21 cellular contexts compared by ENCODE assay signal in genomic region chr6:110662468-110663211, GRCh38.
DNase-seq lines count a peak whose midpoint lies in the region; ATAC-seq and TF ChIP-seq lines count a peak whose summit lies in the region.
"Had no signal": no experiment of that assay in that cellular context is flagged by ENCODE, and none has a peak within 500 bp of the region (broad histone marks: within the 10 kb centered on the region; RNA-seq: fewer than 3 reads in every experiment).

No MANE protein-coding gene starts in this region.

- TF ChIP-seq CTCF in PC-9 (conservative IDR thresholded peaks at IDR 0.05) (no peak), dorsolateral prefrontal cortex (IDR thresholded peaks at IDR 0.05 in 54 of 56, conservative IDR thresholded peaks at IDR 0.05 in 2 of 56; ENCODE audit: low read depth in 1 of 56, partially characterized antibody in 56 of 56) (no peak), prostate gland (IDR thresholded peaks at IDR 0.05) (no peak), upper lobe of left lung (IDR thresholded peaks at IDR 0.05) (no peak)
- TF ChIP-seq CTCF in activated CD8-positive, alpha-beta T cell treated with anti-CD3 and anti-CD28 coated beads for 36 hours (IDR thresholded peaks at IDR 0.05): no peak

- H3K4me3 Mint-ChIP-seq in activated CD8-positive, alpha-beta T cell treated with anti-CD3 and anti-CD28 coated beads for 36 hours: no peak overlapping the region

- H2BK15ac ChIP-seq in mesendoderm (replicated peaks; ENCODE audit: low read depth): no peak overlapping the region

- CTCF ChIA-PET in PC-9 (lab: Charles Lee): no interaction called here
- CTCF ChIA-PET in activated CD8-positive, alpha-beta T cell treated with anti-CD3 and anti-CD28 coated beads for 36 hours (lab: Charles Lee): no interaction called here

- H3K9me3 ChIP-seq in PC-9 (ENCODE audit: insufficient read depth, low read depth): no peaks in the 10 kb centered on the region
- no peaks in the 10 kb centered on the region for H3K9me3 ChIP-seq in prostate gland
- H3K9me3 ChIP-seq in upper lobe of left lung: no peaks in the 10 kb centered on the region
- H3K9me3 ChIP-seq: ascending aorta, BE2C, Caco-2, lower lobe of right lung had no signal

- no peak overlapping the region for H3K18ac ChIP-seq in mesendoderm (ENCODE audit: low read length)

- POLR2A ChIA-PET in PC-9 (lab: Charles Lee; ENCODE audit: unreplicated experiment): no interaction called here
- POLR2A ChIA-PET in activated CD8-positive, alpha-beta T cell treated with anti-CD3 and anti-CD28 coated beads for 36 hours (lab: Charles Lee): interaction anchor here (0.5 kb wide), 1 partner anchor 291 kb away, joined by 3 read pairs; no protein-coding TSS in a partner anchor

- H3K27ac ChIP-seq in PC-9 (peak overlapping the region; percentile 20; the same call in 1 of the 2 replicates), dorsolateral prefrontal cortex (peak overlapping the region in 31 of 59 donors; percentile 0 to 94 (median 36)), prostate gland (peak overlapping the region; percentile 80 to 82), mesendoderm (ENCODE audit: low read depth, low read length) (no peak overlapping the region), upper lobe of left lung (no peak overlapping the region)
- H3K27ac ChIP-seq: ascending aorta, lower lobe of right lung had no signal

- H3K36me3 Mint-ChIP-seq in activated CD8-positive, alpha-beta T cell treated with anti-CD3 and anti-CD28 coated beads for 36 hours (ENCODE audit: low read depth): peaks cover 1% of the 10 kb centered on the region

- H3K27me3 ChIP-seq in PC-9 (ENCODE audit: insufficient read depth, low read depth) (no peaks in the 10 kb centered on the region), dorsolateral prefrontal cortex (no peaks in the 10 kb centered on the region), prostate gland (replicated peaks; ENCODE audit: insufficient read depth) (no peaks in the 10 kb centered on the region), mesendoderm (ENCODE audit: insufficient read depth, low read length, poor library complexity) (no peaks in the 10 kb centered on the region), upper lobe of left lung (no peaks in the 10 kb centered on the region)
- H3K27me3 ChIP-seq: ascending aorta, BE2C had no signal

- no peaks in the 10 kb centered on the region for H3K27me3 Mint-ChIP-seq in activated CD8-positive, alpha-beta T cell treated with anti-CD3 and anti-CD28 coated beads for 36 hours

- TF ChIP-seq POLR2A in prostate gland (IDR thresholded peaks at IDR 0.05) (no peak), upper lobe of left lung (IDR thresholded peaks at IDR 0.05) (no peak)

- no peak overlapping the region for H3K56ac ChIP-seq in mesendoderm (ENCODE audit: low read length)

- H4K8ac ChIP-seq in mesendoderm (ENCODE audit: low read depth, low read length): no peak overlapping the region

- no peak overlapping the region for H3K4me3 ChIP-seq in PC-9
- H3K4me3 ChIP-seq in dorsolateral prefrontal cortex: no peak overlapping the region
- H3K4me3 ChIP-seq in prostate gland: no peak overlapping the region
- H3K4me3 ChIP-seq in mesendoderm (ENCODE audit: low read length): no peak overlapping the region
- H3K4me3 ChIP-seq in upper lobe of left lung: no peak overlapping the region
- H3K4me3 ChIP-seq: ascending aorta, lower lobe of right lung had no signal

- no peak overlapping the region for H2BK120ac ChIP-seq in mesendoderm (ENCODE audit: low read depth, low read length)

- H3K79me2 ChIP-seq in PC-9 (ENCODE audit: low read depth) (no peaks in the 10 kb centered on the region), mesendoderm (ENCODE audit: control insufficient read depth, insufficient read depth, low read length) (no peaks in the 10 kb centered on the region)

- no peak overlapping the region for H2AFZ ChIP-seq in PC-9

- H2AK5ac ChIP-seq in mesendoderm (ENCODE audit: low read length): no peak overlapping the region

- H3K4ac ChIP-seq in mesendoderm (ENCODE audit: low read depth, low read length): no peak overlapping the region

- H2BK5ac ChIP-seq in mesendoderm (ENCODE audit: low read length): no peak overlapping the region

- WGBS in prostate gland: 57% methylated on average over 1 of the region's 1 CpG
- WGBS in mesendoderm (ENCODE audit: extremely low coverage, insufficient coverage, low lambda C conversion rate): no CpG with 5 or more reads among the region's 1 CpG
- 82 to 89% methylated on average over 1 of the region's 1 CpG for WGBS in upper lobe of left lung, 2 donors

- no peaks in the 10 kb centered on the region for H3K4me1 Mint-ChIP-seq in activated CD8-positive, alpha-beta T cell treated with anti-CD3 and anti-CD28 coated beads for 36 hours (ENCODE audit: low read depth)

- DNase-seq in HCEC 1CT (peak; percentile 84), PC-9 (no peak), dorsolateral prefrontal cortex (no peak), prostate gland (ENCODE audit: low spot score) (no peak), SW480 (ENCODE audit: low spot score) (no peak), mesendoderm (no peak), upper lobe of left lung (no peak)
- no peak for DNase-seq in activated CD8-positive, alpha-beta T cell treated with anti-CD3 and anti-CD28 coated beads for 36 hours
- DNase-seq: activated CD4-positive, CD25-positive, alpha-beta regulatory T cell treated with anti-CD3 and anti-CD28 coated beads, Interleukin-2, amount 50 U/mL, for 72 hours; activated naive CD4-positive, alpha-beta T cell treated with anti-CD3 and anti-CD28 coated beads, Interleukin-2, amount 50 U/mL, for 16 hours; BE2C; Caco-2; cerebellar nuclear complex; lower lobe of right lung; NCI-H1930; NCI-H226; stimulated activated CD4-positive, alpha-beta T cell treated with anti-CD3 and anti-CD28 coated beads, Interleukin-12 subunit alpha, Interleukin-12 subunit beta, amount 100 ng/mL, for 4 hours; stimulated activated CD8-positive, alpha-beta memory T cell treated with anti-CD3 and anti-CD28 coated beads, Interleukin-4, amount 100 ng/mL, for 48 hours; T-helper 9 cell had no signal

- H3K4me2 ChIP-seq in PC-9 (no peak overlapping the region), mesendoderm (ENCODE audit: low read length) (no peak overlapping the region)

- H4K5ac ChIP-seq in mesendoderm (ENCODE audit: low read length): no peak overlapping the region

- intact Hi-C loops in PC-9 (cut with micrococcal nuclease; ENCODE audit: unreplicated experiment): no loop called here
- intact Hi-C loops in dorsolateral prefrontal cortex (cut with DNase I): no loop called here
- intact Hi-C loops in prostate gland (cut with DNase I): no loop called here
- intact Hi-C loops in activated CD8-positive, alpha-beta T cell treated with anti-CD3 and anti-CD28 coated beads for 36 hours (cut with micrococcal nuclease): no loop called here

- no peak for TF ChIP-seq EP300 in upper lobe of left lung (IDR thresholded peaks at IDR 0.05)

- no peaks in the 10 kb centered on the region for H3K36me3 ChIP-seq in PC-9 (ENCODE audit: low read depth)
- no peaks in the 10 kb centered on the region for H3K36me3 ChIP-seq in prostate gland
- H3K36me3 ChIP-seq in mesendoderm (ENCODE audit: control insufficient read depth, insufficient read depth, low read length): no peaks in the 10 kb centered on the region
- no peaks in the 10 kb centered on the region for H3K36me3 ChIP-seq in upper lobe of left lung
- H3K36me3 ChIP-seq: ascending aorta, BE2C, lower lobe of right lung had no signal

- H3K27ac Mint-ChIP-seq in activated CD8-positive, alpha-beta T cell treated with anti-CD3 and anti-CD28 coated beads for 36 hours: no peak overlapping the region

- no peaks in the 10 kb centered on the region for H3K9me2 ChIP-seq in PC-9 (ENCODE audit: insufficient read depth)

- peaks cover 22% of the 10 kb centered on the region for H3K4me1 ChIP-seq in PC-9 (replicated peaks; ENCODE audit: insufficient read depth)
- peaks cover 2% of the 10 kb centered on the region for H3K4me1 ChIP-seq in prostate gland (replicated peaks)
- no peaks in the 10 kb centered on the region for H3K4me1 ChIP-seq in mesendoderm (ENCODE audit: control insufficient read depth, low read depth, low read length)
- no peaks in the 10 kb centered on the region for H3K4me1 ChIP-seq in upper lobe of left lung
- H3K4me1 ChIP-seq: BE2C, Caco-2, lower lobe of right lung had no signal

- H3K9ac ChIP-seq in mesendoderm (ENCODE audit: low read length): no peak overlapping the region

- no peaks in the 10 kb centered on the region for H3K79me1 ChIP-seq in mesendoderm (ENCODE audit: low read length)

- H4K20me1 ChIP-seq in PC-9 (ENCODE audit: insufficient read depth): no peaks in the 10 kb centered on the region

- 0 out of 2 replicates have a peak, but pooled peaks cover 5% of the 10 kb centered on the region for H3F3A ChIP-seq in PC-9 (ENCODE audit: insufficient read depth, low read depth)

- no peak overlapping the region for H3K23ac ChIP-seq in mesendoderm (ENCODE audit: low read length)

- no TSS peak for BruUV-seq in PC-9 (replicated peaks; lab: Mats Ljungman, UMichigan)

- H3K9me3 Mint-ChIP-seq in activated CD8-positive, alpha-beta T cell treated with anti-CD3 and anti-CD28 coated beads for 36 hours: no peaks in the 10 kb centered on the region

- no peak for ATAC-seq in activated CD8-positive, alpha-beta T cell treated with anti-CD3 and anti-CD28 coated beads for 36 hours
- ATAC-seq in upper lobe of left lung (ENCODE audit: low FRiP score in 2 of 2): no peak
- ATAC-seq: lower lobe of right lung, Panc1 had no signal

Comparison
In these comparisons a context has a peak if more than half of its experiments do, and no peak if none do; other contexts are left out.
1. H3K27ac ChIP-seq: peak in PC-9 (single experiment), dorsolateral prefrontal cortex (31 of 59) and prostate gland (2 of 2); none in mesendoderm (single experiment) and upper lobe of left lung (0 of 4).